18 cellular contexts compared by ENCODE assay signal in the genomic region with DNA sequence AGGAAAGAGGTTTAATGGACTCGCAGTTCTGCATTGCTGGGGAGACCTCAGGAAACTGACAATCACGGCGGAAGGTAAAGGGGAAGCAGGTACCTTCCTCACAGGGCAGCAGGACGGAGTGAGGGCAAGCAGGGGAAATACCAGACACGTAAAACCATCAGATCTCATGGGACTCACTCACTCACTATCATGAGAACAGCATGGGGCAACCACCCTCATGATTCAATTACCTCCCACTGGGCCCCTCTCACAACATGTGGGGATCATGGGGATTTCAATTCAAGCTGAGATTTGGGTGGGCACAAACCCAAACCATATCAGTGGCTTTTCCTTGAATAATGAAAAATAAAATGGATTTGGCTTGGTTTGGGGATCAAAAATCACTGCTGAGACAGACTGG.
DNase-seq lines count a peak whose midpoint lies in the region; ATAC-seq and TF ChIP-seq lines count a peak whose summit lies in the region.
"Had no signal": no experiment of that assay in that cellular context is flagged by ENCODE, and none has a peak within 500 bp of the region (broad histone marks: within the 10 kb centered on the region; RNA-seq: fewer than 3 reads in every experiment).

No MANE protein-coding gene starts in this region.

- peaks cover 0 to 2% (median 0%) of the 10 kb centered on the region in 7 donors for H3K9me3 Mint-ChIP-seq in CD4-positive, CD25-positive, alpha-beta regulatory T cell
- H3K9me3 Mint-ChIP-seq in effector memory CD8-positive, alpha-beta T cell: peaks cover 0 to 7% of the 10 kb centered on the region in 2 donors
- H3K9me3 Mint-ChIP-seq in HFFc6: peaks cover 16% of the 10 kb centered on the region

- peak overlapping the region in 2 of 3 donors; percentile 22 to 53 for H3K27ac Mint-ChIP-seq in CD4-positive, CD25-positive, alpha-beta regulatory T cell
- peak overlapping the region in 1 of 2 donors; percentile 44 for H3K27ac Mint-ChIP-seq in effector memory CD8-positive, alpha-beta T cell
- no peak overlapping the region; the same call in 1 of the 2 replicates for H3K27ac Mint-ChIP-seq in HFFc6
- H3K27ac Mint-ChIP-seq: activated CD8-positive, alpha-beta memory T cell treated with anti-CD3 and anti-CD28 coated beads, Interleukin-2, amount 10 ng/mL, durations not matched to agents 7 days and 5 days had no signal

- H3K9me3 ChIP-seq in CD4-positive, CD25-positive, alpha-beta regulatory T cell (ENCODE audit: control insufficient read depth in 2 of 2, low read length in 2 of 2): no peaks in the 10 kb centered on the region
- H3K9me3 ChIP-seq: lower lobe of right lung, thoracic aorta had no signal

- peaks cover 0 to 14% (median 4%) of the 10 kb centered on the region in 4 donors for H3K4me1 Mint-ChIP-seq in CD4-positive, CD25-positive, alpha-beta regulatory T cell
- peaks cover 24% of the 10 kb centered on the region in 2 donors for H3K4me1 Mint-ChIP-seq in effector memory CD8-positive, alpha-beta T cell (ENCODE audit: low read depth in 2 of 2)
- peaks cover 41% of the 10 kb centered on the region for H3K4me1 Mint-ChIP-seq in HFFc6 (ENCODE audit: low read depth)
- H3K4me1 Mint-ChIP-seq: brain had no signal

- DNase-seq in CD4-positive, CD25-positive, alpha-beta regulatory T cell: no peak
- DNase-seq in effector memory CD8-positive, alpha-beta T cell: no peak
- DNase-seq in NCI-H2107 treated with DMSO at 0.1 percent for 48 hours (lab: John Stamatoyannopoulos, UW; ENCODE audit: unreplicated experiment): no peak
- no peak for DNase-seq in stimulated activated CD4-positive, alpha-beta T cell treated with anti-CD3 and anti-CD28 coated beads, Interleukin-2, amount 100 ng/mL, for 24 hours
- no peak for DNase-seq in HFFc6
- DNase-seq: GDM1, lower lobe of right lung, natural killer cell, NCI-H187 treated with DMSO at 0.1 percent for 48 hours, posterior cingulate gyrus, SIG-M5 had no signal

- H3K27me3 Mint-ChIP-seq in CD4-positive, CD25-positive, alpha-beta regulatory T cell: no peaks in the 10 kb centered on the region
- peaks cover 0 to 9% of the 10 kb centered on the region in 2 donors for H3K27me3 Mint-ChIP-seq in effector memory CD8-positive, alpha-beta T cell
- H3K27me3 Mint-ChIP-seq in HFFc6 (ENCODE audit: insufficient read depth): peaks cover 2% of the 10 kb centered on the region; the same call in 1 of the 2 replicates
- H3K27me3 Mint-ChIP-seq: activated CD8-positive, alpha-beta memory T cell treated with anti-CD3 and anti-CD28 coated beads, Interleukin-2, amount 10 ng/mL, durations not matched to agents 7 days and 5 days had no signal

- H3K27me3 ChIP-seq in CD4-positive, CD25-positive, alpha-beta regulatory T cell (ENCODE audit: control insufficient read depth, insufficient read depth, low read length): no peaks in the 10 kb centered on the region
- H3K27me3 ChIP-seq: BE2C had no signal

- H3K36me3 Mint-ChIP-seq in CD4-positive, CD25-positive, alpha-beta regulatory T cell: no peaks in the 10 kb centered on the region
- H3K36me3 Mint-ChIP-seq in effector memory CD8-positive, alpha-beta T cell (ENCODE audit: insufficient read depth): no peaks in the 10 kb centered on the region
- H3K36me3 Mint-ChIP-seq in HFFc6 (ENCODE audit: low read depth): peaks cover 6% of the 10 kb centered on the region
- H3K36me3 Mint-ChIP-seq: brain, natural killer cell had no signal

- no peak overlapping the region for H3K4me3 Mint-ChIP-seq in CD4-positive, CD25-positive, alpha-beta regulatory T cell
- no peak overlapping the region for H3K4me3 Mint-ChIP-seq in effector memory CD8-positive, alpha-beta T cell
- H3K4me3 Mint-ChIP-seq in HFFc6: no peak overlapping the region
- H3K4me3 Mint-ChIP-seq: activated CD8-positive, alpha-beta memory T cell treated with anti-CD3 and anti-CD28 coated beads, Interleukin-2, amount 10 ng/mL, durations not matched to agents 7 days and 5 days; brain; natural killer cell had no signal

- TF ChIP-seq CTCF in HFFc6 (IDR thresholded peaks at IDR 0.05): no peak

- H3K4me1 ChIP-seq in CD4-positive, CD25-positive, alpha-beta regulatory T cell (ENCODE audit: control insufficient read depth, insufficient read depth, low read length, poor library complexity, severe bottlenecking): no peaks in the 10 kb centered on the region
- H3K4me1 ChIP-seq: BE2C, lower lobe of right lung had no signal

- H3K36me3 ChIP-seq in CD4-positive, CD25-positive, alpha-beta regulatory T cell (ENCODE audit: control insufficient read depth, insufficient read depth, low read length): no peaks in the 10 kb centered on the region
- H3K36me3 ChIP-seq: BE2C, lower lobe of right lung, thoracic aorta had no signal

- no peak overlapping the region for H3K27ac ChIP-seq in CD4-positive, CD25-positive, alpha-beta regulatory T cell (ENCODE audit: insufficient read depth, low read length, poor library complexity, severe bottlenecking)
- H3K27ac ChIP-seq: lower lobe of right lung, skin epidermis, thoracic aorta had no signal

- no peak overlapping the region for H3K4me3 ChIP-seq in CD4-positive, CD25-positive, alpha-beta regulatory T cell (ENCODE audit: low read depth, low read length)
- H3K4me3 ChIP-seq: lower lobe of right lung, skin epidermis, thoracic aorta had no signal

- ATAC-seq in CD4-positive, CD25-positive, alpha-beta regulatory T cell (ENCODE audit: low read depth in 2 of 2): no peak
- ATAC-seq in GM18519 (IDR thresholded peaks at IDR 0.05; ENCODE audit: low FRiP score, unreplicated experiment) (peak; percentile 37), HG03354 (IDR thresholded peaks at IDR 0.05; ENCODE audit: poor library complexity, severe bottlenecking, unreplicated experiment) (peak; percentile 59)
- peak; percentile 27 for ATAC-seq in effector memory CD8-positive, alpha-beta T cell (replicated peaks)
- ATAC-seq: lower lobe of right lung had no signal

Comparison
In these comparisons a context has a peak if more than half of its experiments do, and no peak if none do; other contexts are left out.
1. ATAC-seq: peak in GM18519 (single experiment), HG03354 (single experiment) and effector memory CD8-positive, alpha-beta T cell (single experiment); none in CD4-positive, CD25-positive, alpha-beta regulatory T cell (0 of 2).